1 cellular context compared by ENCODE assay signal in genomic region chr5:181160-181559, GRCh38.
TF ChIP-seq lines count a peak whose summit lies in the region.

No MANE protein-coding gene starts in this region.

TF ChIP-seq in GM23338, 12 proteins besides CTCF, POLR2A, EP300 and RAD21:
- TF ChIP-seq ZNF462 (CRISPR knock-in tag; IDR thresholded peaks at IDR 0.05) = no peak
- no peak for TF ChIP-seq ZNF114 (CRISPR knock-in tag; IDR thresholded peaks at IDR 0.05)
- no peak for TF ChIP-seq EZH2 (IDR thresholded peaks at IDR 0.05; ENCODE audit: low read depth, unreplicated experiment)
- no peak for TF ChIP-seq STAT1 (IDR thresholded peaks at IDR 0.05; ENCODE audit: unreplicated experiment)
- TF ChIP-seq EZH2phosphoT487 (IDR thresholded peaks at IDR 0.05; ENCODE audit: unreplicated experiment) = no peak
- no peak for TF ChIP-seq POLR2AphosphoS5 (IDR thresholded peaks at IDR 0.05; ENCODE audit: low read depth)
- TF ChIP-seq ZNF331 (CRISPR knock-in tag; IDR thresholded peaks at IDR 0.05; ENCODE audit: low read depth) = no peak
- TF ChIP-seq CREB1 (CRISPR knock-in tag; IDR thresholded peaks at IDR 0.05; ENCODE audit: low read depth) = no peak
